Comparison of ENCODE assay signal across 8 cellular contexts in genomic region chr19:12065100-12065538, GRCh38. TPM values are rescaled to one million over a fixed set of nuclear protein-coding genes. Genes with fewer than 3 reads are reported as not detected.
DNase-seq lines count a peak whose midpoint lies in the region; ATAC-seq and TF ChIP-seq lines count a peak whose summit lies in the region.

No MANE protein-coding gene starts in this region.

- peak overlapping the region; percentile 96 for H3K4me3 ChIP-seq in fibroblast of the aortic adventitia (ENCODE audit: low read depth, low read length)

- H3K4me3 Mint-ChIP-seq in activated CD8-positive, alpha-beta T cell treated with anti-CD3 and anti-CD28 coated beads, Interleukin-2, amount 10 ng/mL, durations not matched to agents 7 days and 5 days = peak overlapping the region; percentile 75
- peak overlapping the region; percentile 86 for H3K4me3 Mint-ChIP-seq in natural killer cell

- H3K4me1 Mint-ChIP-seq in activated CD8-positive, alpha-beta T cell treated with anti-CD3 and anti-CD28 coated beads, Interleukin-2, amount 10 ng/mL, durations not matched to agents 7 days and 5 days (ENCODE audit: low read depth) = peaks cover 3% of the 10 kb centered on the region
- peaks cover 0 to 15% of the 10 kb centered on the region in 2 donors for H3K4me1 Mint-ChIP-seq in natural killer cell

- intact Hi-C loops in natural killer cell (cut with micrococcal nuclease) = no loop called here

- no peaks in the 10 kb centered on the region for H3K27me3 Mint-ChIP-seq in activated CD8-positive, alpha-beta T cell treated with anti-CD3 and anti-CD28 coated beads, Interleukin-2, amount 10 ng/mL, durations not matched to agents 7 days and 5 days (ENCODE audit: low read depth)
- no peaks in the 10 kb centered on the region for H3K27me3 Mint-ChIP-seq in natural killer cell (ENCODE audit: low read depth in 2 of 2)

- ATAC-seq in HG02610 (IDR thresholded peaks at IDR 0.05; ENCODE audit: unreplicated experiment) (peak; percentile 29), natural killer cell (peak; percentile 43 to 56 (median 46)), HG02884 (IDR thresholded peaks at IDR 0.05; ENCODE audit: unreplicated experiment) (no peak)
- peak; percentile 59 for ATAC-seq in activated CD8-positive, alpha-beta T cell treated with anti-CD3 and anti-CD28 coated beads, Interleukin-2, amount 10 ng/mL, durations not matched to agents 7 days and 5 days

- TF ChIP-seq CTCF in fibroblast of the aortic adventitia (IDR thresholded peaks at IDR 0.05; ENCODE audit: insufficient read depth, low read length) (no peak), natural killer cell (IDR thresholded peaks at IDR 0.05) (no peak)

- POLR2A ChIA-PET in activated CD8-positive, alpha-beta T cell treated with anti-CD3 and anti-CD28 coated beads, Interleukin-2, amount 10 ng/mL, durations not matched to agents 7 days and 5 days (lab: Charles Lee) = no interaction called here
- POLR2A ChIA-PET in HEK293T (lab: Yijun Ruan, JAX) = no interaction called here

- CTCF ChIA-PET in activated CD8-positive, alpha-beta T cell treated with anti-CD3 and anti-CD28 coated beads, Interleukin-2, amount 10 ng/mL, durations not matched to agents 7 days and 5 days (lab: Charles Lee) = interaction anchor here (1.2 kb wide), 1 partner anchor 12 kb away, joined by 4 read pairs; the partner anchor contains the start of gene ZNF878
- CTCF ChIA-PET in HEK293T (lab: Yijun Ruan, JAX) = no interaction called here

- peak overlapping the region; percentile 70 for H3K27ac Mint-ChIP-seq in activated CD8-positive, alpha-beta T cell treated with anti-CD3 and anti-CD28 coated beads, Interleukin-2, amount 10 ng/mL, durations not matched to agents 7 days and 5 days
- peak overlapping the region; percentile 78 to 93 for H3K27ac Mint-ChIP-seq in natural killer cell

- H3K9me3 Mint-ChIP-seq in activated CD8-positive, alpha-beta T cell treated with anti-CD3 and anti-CD28 coated beads, Interleukin-2, amount 10 ng/mL, durations not matched to agents 7 days and 5 days (ENCODE audit: insufficient read depth) = peaks cover 2% of the 10 kb centered on the region
- H3K9me3 Mint-ChIP-seq in natural killer cell = peaks cover 0 to 3% of the 10 kb centered on the region in 2 donors

- peaks cover 11% of the 10 kb centered on the region for H3K36me3 Mint-ChIP-seq in activated CD8-positive, alpha-beta T cell treated with anti-CD3 and anti-CD28 coated beads, Interleukin-2, amount 10 ng/mL, durations not matched to agents 7 days and 5 days (ENCODE audit: low read depth)
- no peaks in the 10 kb centered on the region for H3K36me3 Mint-ChIP-seq in natural killer cell

- DNase-seq in DMS53 (lab: John Stamatoyannopoulos, UW) (peak; percentile 58), fibroblast of the aortic adventitia (ENCODE audit: low read depth) (peak; percentile 45), natural killer cell (no peak), SW480 (ENCODE audit: low spot score) (no peak), HEK293T (ENCODE audit: extremely low spot score) (no peak)
- DNase-seq in activated CD8-positive, alpha-beta T cell treated with anti-CD3 and anti-CD28 coated beads, Interleukin-2, amount 10 ng/mL, durations not matched to agents 7 days and 5 days = peak; percentile 21

TF ChIP-seq in HEK293T, 16 proteins besides CTCF, POLR2A, EP300 and RAD21:
- no peak for TF ChIP-seq BHLHE40 (IDR thresholded peaks at IDR 0.05; ENCODE audit: borderline replicate concordance)
- no peak for TF ChIP-seq ZNF384 (IDR thresholded peaks at IDR 0.05)
- no peak for TF ChIP-seq FOXK2 (IDR thresholded peaks at IDR 0.05)
- no peak for TF ChIP-seq LEF1 (IDR thresholded peaks at IDR 0.05; ENCODE audit: borderline replicate concordance)
- TF ChIP-seq ARNT (IDR thresholded peaks at IDR 0.05) = no peak
- TF ChIP-seq SP1 (IDR thresholded peaks at IDR 0.05) = no peak
- TF ChIP-seq SUZ12 (IDR thresholded peaks at IDR 0.05) = no peak
- no peak for TF ChIP-seq NFRKB (IDR thresholded peaks at IDR 0.05)
- no peak for TF ChIP-seq L3MBTL2 (conservative IDR thresholded peaks at IDR 0.05)
- TF ChIP-seq CTBP1 (IDR thresholded peaks at IDR 0.05; ENCODE audit: borderline replicate concordance) = no peak
- TF ChIP-seq HDGF (IDR thresholded peaks at IDR 0.05; ENCODE audit: borderline replicate concordance) = no peak
- TF ChIP-seq FOXA1 (IDR thresholded peaks at IDR 0.05) = no peak
- TF ChIP-seq FOXM1 (IDR thresholded peaks at IDR 0.05; ENCODE audit: borderline replicate concordance) = no peak
- no peak for TF ChIP-seq ELF4 (IDR thresholded peaks at IDR 0.05)
- no peak for TF ChIP-seq PKNOX1 (IDR thresholded peaks at IDR 0.05)
- TF ChIP-seq TARDBP (IDR thresholded peaks at IDR 0.05) = no peak

RNA-seq across cellular contexts. Expression of gene ZNF844, which starts 0.6 kb away (rescaled TPM):
- total RNA-seq in activated CD8-positive, alpha-beta T cell treated with anti-CD3 and anti-CD28 coated beads, Interleukin-2, amount 10 ng/mL, durations not matched to agents 7 days and 5 days = 1 to 10 TPM; 1.7 to 2.4 TPM
- total RNA-seq in fibroblast of the aortic adventitia (ENCODE audit: low replicate concordance) = 2.0 and 11.1 TPM in 2 replicates
- 10 to 100 TPM; 12.1 to 36.2 (median 27.4) TPM for total RNA-seq in natural killer cell

RNA-seq across cellular contexts. Expression of gene ZNF878, which starts 12.4 kb away (rescaled TPM):
- 1 to 10 TPM; 1.1 to 1.7 TPM for total RNA-seq in activated CD8-positive, alpha-beta T cell treated with anti-CD3 and anti-CD28 coated beads, Interleukin-2, amount 10 ng/mL, durations not matched to agents 7 days and 5 days
- total RNA-seq in fibroblast of the aortic adventitia (ENCODE audit: low replicate concordance) = not detected in 2 replicates
- under 1 TPM in 2 of 3 donors, not detected in 1; 0.20 to 0.54 TPM for total RNA-seq in natural killer cell

RNA-seq across cellular contexts. Expression of gene ZNF433, which starts 29.6 kb away (rescaled TPM):
- under 1 TPM; 0.60 to 0.95 TPM for total RNA-seq in activated CD8-positive, alpha-beta T cell treated with anti-CD3 and anti-CD28 coated beads, Interleukin-2, amount 10 ng/mL, durations not matched to agents 7 days and 5 days
- total RNA-seq in fibroblast of the aortic adventitia (ENCODE audit: low replicate concordance) (1.9 and 4.9 TPM in 2 replicates), natural killer cell (1 to 10 TPM; 3.4 to 9.0 (median 3.9) TPM)

Comparison
In these comparisons a context has a peak if more than half of its experiments do, and no peak if none do; other contexts are left out.
1. DNase-seq: peak in DMS53 (single experiment), activated CD8-positive, alpha-beta T cell treated with anti-CD3 and anti-CD28 coated beads, Interleukin-2, amount 10 ng/mL, durations not matched to agents 7 days and 5 days (single experiment) and fibroblast of the aortic adventitia (single experiment); none in natural killer cell (single experiment), SW480 (single experiment) and HEK293T (single experiment).